ENCODE assay signal across 9 cellular contexts in the genomic region with DNA sequence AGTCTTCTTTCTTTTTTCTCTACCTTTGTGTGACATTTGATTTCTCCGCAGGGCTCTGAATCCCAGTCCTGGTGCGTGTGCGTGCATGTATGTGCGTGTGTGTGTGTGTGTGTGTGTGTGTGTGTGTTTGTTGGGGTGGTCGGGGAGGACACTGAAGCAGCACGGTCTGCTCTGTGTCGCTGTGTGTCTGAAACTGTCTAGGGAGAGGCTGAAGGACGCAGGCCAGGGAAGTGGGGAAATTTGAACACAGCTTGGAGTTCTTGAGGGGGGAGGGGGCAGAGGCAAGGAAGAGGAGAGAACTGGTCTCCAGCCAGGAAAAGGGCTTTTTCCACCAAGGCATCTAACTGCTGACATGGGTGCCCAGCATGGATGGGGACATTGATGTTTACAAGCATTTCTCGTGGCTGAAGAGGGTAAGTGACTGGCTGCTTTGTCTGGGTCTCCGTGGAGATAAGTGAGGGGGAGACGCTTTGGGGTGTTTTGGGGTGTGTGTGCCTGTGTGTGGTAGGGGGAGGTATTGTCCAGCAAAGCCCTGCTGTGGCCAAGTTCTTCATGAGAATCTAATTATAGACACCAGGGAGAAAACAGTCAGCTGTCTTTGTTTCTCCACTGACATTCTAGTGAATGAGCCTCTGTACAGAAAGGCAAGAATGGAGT.
A peak's percentile ranks its signal among the peaks of the same experiment; 100 is the strongest.
DNase-seq lines count a peak whose midpoint lies in the region; ATAC-seq and TF ChIP-seq lines count a peak whose summit lies in the region.
"Had no signal": no experiment of that assay in that cellular context is flagged by ENCODE, and none has a peak within 500 bp of the region (broad histone marks: within the 10 kb centered on the region; RNA-seq: fewer than 3 reads in every experiment).

No MANE protein-coding gene starts in this region.

- TF ChIP-seq CTCF in upper lobe of right lung (IDR thresholded peaks at IDR 0.05), result no peak

- CTCF ChIA-PET in activated naive CD4-positive, alpha-beta T cell treated with anti-CD3 and anti-CD28 coated beads, Interleukin-2, amount 10 ng/mL, durations not matched to agents 7 days and 5 days (lab: Charles Lee), result interaction anchor here (0.8 to 2.3 kb wide), 5 partner anchors 28 to 99 kb away, joined by 3 to 9 read pairs (median 3); no protein-coding TSS in a partner anchor
- CTCF ChIA-PET in activated naive CD4-positive, alpha-beta T cell treated with anti-CD3 and anti-CD28 coated beads for 36 hours (lab: Charles Lee), result interaction anchor here (1.1 to 3.6 kb wide), 2 partner anchors 64 to 88 kb away, joined by 3 to 11 read pairs; a partner anchor contains a TSS

- H3K36me3 ChIP-seq in endocrine pancreas (ENCODE audit: control insufficient read depth, insufficient read depth, low read length), result no peaks in the 10 kb centered on the region
- no peaks in the 10 kb centered on the region for H3K36me3 ChIP-seq in mucosa of rectum (ENCODE audit: control insufficient read depth in 2 of 2, insufficient read depth in 2 of 2, low read length in 2 of 2)
- no peaks in the 10 kb centered on the region for H3K36me3 ChIP-seq in upper lobe of right lung

- ATAC-seq in upper lobe of right lung, result peak; percentile 22

- H3K27ac ChIP-seq in mucosa of rectum (ENCODE audit: low read depth in 2 of 2, low read length in 2 of 2) (peak overlapping the region; percentile 86 to 96), upper lobe of right lung (peak overlapping the region; percentile 75)

- H3K9me3 Mint-ChIP-seq in activated naive CD4-positive, alpha-beta T cell treated with anti-CD3 and anti-CD28 coated beads, Interleukin-2, amount 10 ng/mL, durations not matched to agents 7 days and 5 days, result no peaks in the 10 kb centered on the region
- H3K9me3 Mint-ChIP-seq in activated naive CD4-positive, alpha-beta T cell treated with anti-CD3 and anti-CD28 coated beads for 36 hours, result no peaks in the 10 kb centered on the region

- H3K27ac Mint-ChIP-seq in activated naive CD4-positive, alpha-beta T cell treated with anti-CD3 and anti-CD28 coated beads, Interleukin-2, amount 10 ng/mL, durations not matched to agents 7 days and 5 days, result no peak overlapping the region
- H3K27ac Mint-ChIP-seq in activated naive CD4-positive, alpha-beta T cell treated with anti-CD3 and anti-CD28 coated beads for 36 hours, result no peak overlapping the region

- peaks cover 82% of the 10 kb centered on the region for H3K27me3 Mint-ChIP-seq in activated naive CD4-positive, alpha-beta T cell treated with anti-CD3 and anti-CD28 coated beads, Interleukin-2, amount 10 ng/mL, durations not matched to agents 7 days and 5 days
- H3K27me3 Mint-ChIP-seq in activated naive CD4-positive, alpha-beta T cell treated with anti-CD3 and anti-CD28 coated beads for 36 hours (ENCODE audit: low read depth), result no peaks in the 10 kb centered on the region

- H3K4me3 ChIP-seq in endocrine pancreas (ENCODE audit: control insufficient read depth, insufficient read depth, low read length) (peak overlapping the region; percentile 25), mucosa of rectum (ENCODE audit: low read length in 2 of 2) (peak overlapping the region; percentile 61 to 73), upper lobe of right lung (peak overlapping the region; percentile 42)

- H3K4me1 Mint-ChIP-seq in activated naive CD4-positive, alpha-beta T cell treated with anti-CD3 and anti-CD28 coated beads, Interleukin-2, amount 10 ng/mL, durations not matched to agents 7 days and 5 days, result peaks cover 44% of the 10 kb centered on the region
- H3K4me1 Mint-ChIP-seq in activated naive CD4-positive, alpha-beta T cell treated with anti-CD3 and anti-CD28 coated beads for 36 hours (ENCODE audit: low read depth), result peaks cover 41% of the 10 kb centered on the region

- peaks cover 1% of the 10 kb centered on the region for H3K36me3 Mint-ChIP-seq in activated naive CD4-positive, alpha-beta T cell treated with anti-CD3 and anti-CD28 coated beads, Interleukin-2, amount 10 ng/mL, durations not matched to agents 7 days and 5 days
- no peaks in the 10 kb centered on the region for H3K36me3 Mint-ChIP-seq in activated naive CD4-positive, alpha-beta T cell treated with anti-CD3 and anti-CD28 coated beads for 36 hours (ENCODE audit: low read depth)

- H3K9ac ChIP-seq in endocrine pancreas (ENCODE audit: control insufficient read depth, insufficient read depth, low read length), result no peak overlapping the region
- H3K9ac ChIP-seq in mucosa of rectum (ENCODE audit: low read depth in 1 of 2, low read length in 2 of 2), result peak overlapping the region; percentile 76 to 77

- peak overlapping the region; percentile 2 for H3K4me3 Mint-ChIP-seq in activated naive CD4-positive, alpha-beta T cell treated with anti-CD3 and anti-CD28 coated beads, Interleukin-2, amount 10 ng/mL, durations not matched to agents 7 days and 5 days
- no peak overlapping the region for H3K4me3 Mint-ChIP-seq in activated naive CD4-positive, alpha-beta T cell treated with anti-CD3 and anti-CD28 coated beads for 36 hours

- no peaks in the 10 kb centered on the region for H3K9me3 ChIP-seq in endocrine pancreas (ENCODE audit: control insufficient read depth, low read length)
- H3K9me3 ChIP-seq in mucosa of rectum (ENCODE audit: control insufficient read depth in 2 of 2, low read length in 2 of 2), result no peaks in the 10 kb centered on the region
- H3K9me3 ChIP-seq in upper lobe of right lung, result no peaks in the 10 kb centered on the region

- intact Hi-C loops in activated naive CD4-positive, alpha-beta T cell treated with anti-CD3 and anti-CD28 coated beads for 36 hours (cut with micrococcal nuclease), result no loop called here
- intact Hi-C loops in upper lobe of right lung (cut with DNase I), result loop anchor here (10.0 kb wide), 1 partner anchor 77 kb away; no protein-coding TSS in a partner anchor

- DNase-seq in activated naive CD4-positive, alpha-beta T cell treated with anti-CD3 and anti-CD28 coated beads, Interleukin-2, amount 10 ng/mL, durations not matched to agents 7 days and 5 days, result no peak
- DNase-seq in activated naive CD4-positive, alpha-beta T cell treated with anti-CD3 and anti-CD28 coated beads for 36 hours, result no peak
- DNase-seq in upper lobe of right lung (no peak), mesenteric fat pad (ENCODE audit: low spot score) (no peak), HCEC 1CT (no peak)
- DNase-seq in activated naive CD4-positive, alpha-beta T cell treated with anti-CD3 and anti-CD28 coated beads, Interleukin-2, amount 50 U/mL, for 16 hours, result no peak
- DNase-seq: NCI-H2081 treated with DMSO at 0.1 percent for 48 hours had no signal

- H3K27me3 ChIP-seq in endocrine pancreas (ENCODE audit: control insufficient read depth, insufficient read depth, low read length) (no peaks in the 10 kb centered on the region), mucosa of rectum (ENCODE audit: control insufficient read depth in 2 of 2, insufficient read depth in 2 of 2, low read length in 2 of 2) (no peaks in the 10 kb centered on the region), upper lobe of right lung (no peaks in the 10 kb centered on the region)

- H3K4me1 ChIP-seq in endocrine pancreas (ENCODE audit: control insufficient read depth, insufficient read depth, low read length) (peaks cover 6% of the 10 kb centered on the region), mucosa of rectum (ENCODE audit: control insufficient read depth in 2 of 2, insufficient read depth in 2 of 2, low read length in 2 of 2) (peaks cover 65 to 70% of the 10 kb centered on the region in 2 donors), upper lobe of right lung (peaks cover 61% of the 10 kb centered on the region)
